ENCODE assay signal across 14 cellular contexts in genomic region chr3:54447427-54447826, GRCh38.
DNase-seq lines count a peak whose midpoint lies in the region; TF ChIP-seq lines count a peak whose summit lies in the region.
"Had no signal": no experiment of that assay in that cellular context is flagged by ENCODE, and none has a peak within 500 bp of the region (broad histone marks: within the 10 kb centered on the region; RNA-seq: fewer than 3 reads in every experiment).

No MANE protein-coding gene starts in this region.

- peaks cover 11% of the 10 kb centered on the region for H3K9me3 Mint-ChIP-seq in nephron progenitor cell
- peaks cover 10% of the 10 kb centered on the region for H3K9me3 Mint-ChIP-seq in type B pancreatic cell
- H3K9me3 Mint-ChIP-seq: GM23338, H9 had no signal

- H3K4me1 ChIP-seq in esophagus (ENCODE audit: control insufficient read depth in 2 of 2, insufficient read depth in 2 of 2, low read length in 1 of 2), result peaks cover 3 to 11% of the 10 kb centered on the region in 2 donors

- H3K4me3 Mint-ChIP-seq in nephron progenitor cell, result no peak overlapping the region
- H3K4me3 Mint-ChIP-seq in type B pancreatic cell, result no peak overlapping the region
- H3K4me3 Mint-ChIP-seq: CD14-positive monocyte; CD4-positive, alpha-beta memory T cell; GM23338; H9 had no signal

- H3K27me3 Mint-ChIP-seq in nephron progenitor cell (ENCODE audit: low read depth, poor library complexity) (peaks cover 9% of the 10 kb centered on the region), type B pancreatic cell (peaks cover 2% of the 10 kb centered on the region)
- H3K27me3 Mint-ChIP-seq: CD4-positive, alpha-beta memory T cell had no signal

- H3K9me3 ChIP-seq in esophagus (ENCODE audit: control insufficient read depth in 2 of 2, insufficient read depth in 1 of 2, low read depth in 1 of 2, low read length in 1 of 2), result no peaks in the 10 kb centered on the region

- peak overlapping the region; percentile 75 for H3K27ac Mint-ChIP-seq in nephron progenitor cell
- H3K27ac Mint-ChIP-seq in type B pancreatic cell, result no peak overlapping the region
- H3K27ac Mint-ChIP-seq: CD14-positive monocyte; CD4-positive, alpha-beta memory T cell; GM23338; H9 had no signal

- H3K4me1 Mint-ChIP-seq in nephron progenitor cell, result peaks cover 24% of the 10 kb centered on the region
- no peaks in the 10 kb centered on the region for H3K4me1 Mint-ChIP-seq in type B pancreatic cell (ENCODE audit: unreplicated experiment)
- H3K4me1 Mint-ChIP-seq: CD14-positive monocyte; CD4-positive, alpha-beta memory T cell; GM23338 had no signal

- H3K36me3 Mint-ChIP-seq in nephron progenitor cell (ENCODE audit: low read depth), result peaks cover 6% of the 10 kb centered on the region
- no peaks in the 10 kb centered on the region for H3K36me3 Mint-ChIP-seq in type B pancreatic cell
- H3K36me3 Mint-ChIP-seq: CD14-positive monocyte; CD4-positive, alpha-beta memory T cell had no signal

- no peak overlapping the region for H3K4me3 ChIP-seq in esophagus (ENCODE audit: low read depth in 1 of 2, low read length in 2 of 2)
- H3K4me3 ChIP-seq: GM23338 had no signal

- peak; percentile 14 for DNase-seq in H4 (ENCODE audit: low spot score)
- peak; percentile 14 for DNase-seq in M059J (ENCODE audit: low read depth)
- DNase-seq in nephron progenitor cell, result no peak
- no peak for DNase-seq in GOT3 (lab: John Stamatoyannopoulos, UW)
- DNase-seq in type B pancreatic cell (ENCODE audit: extremely low spot score, unreplicated experiment), result no peak
- DNase-seq in NCI-H2227 (lab: John Stamatoyannopoulos, UW; ENCODE audit: unreplicated experiment), result no peak
- DNase-seq: AML-193; CD4-positive, alpha-beta memory T cell; DMS153; H9 had no signal

- H3K36me3 ChIP-seq in esophagus (ENCODE audit: control insufficient read depth in 2 of 2, insufficient read depth in 2 of 2, low read length in 1 of 2), result no peaks in the 10 kb centered on the region

- peak overlapping the region; percentile 76 to 80 for H3K27ac ChIP-seq in esophagus (ENCODE audit: low read depth in 2 of 2, low read length in 1 of 2)
- H3K27ac ChIP-seq: KMS-11 had no signal

- no peak for TF ChIP-seq CTCF in nephron progenitor cell (IDR thresholded peaks at IDR 0.05)
- TF ChIP-seq CTCF in type B pancreatic cell (conservative IDR thresholded peaks at IDR 0.05), result no peak

- H3K27me3 ChIP-seq in esophagus (ENCODE audit: control insufficient read depth in 1 of 2, insufficient read depth in 2 of 2, low read length in 2 of 2), result no peaks in the 10 kb centered on the region

- WGBS in esophagus, 2 donors, result 30 to 35% methylated on average over 2 of the region's 2 CpGs

Comparison
In these comparisons a context has a peak if more than half of its experiments do, and no peak if none do; other contexts are left out.
1. DNase-seq: peak in H4 (single experiment) and M059J (single experiment); none in nephron progenitor cell (single experiment), GOT3 (single experiment), type B pancreatic cell (single experiment) and NCI-H2227 (single experiment).